Comparison of ENCODE assay signal across 29 cellular contexts in the genomic region with DNA sequence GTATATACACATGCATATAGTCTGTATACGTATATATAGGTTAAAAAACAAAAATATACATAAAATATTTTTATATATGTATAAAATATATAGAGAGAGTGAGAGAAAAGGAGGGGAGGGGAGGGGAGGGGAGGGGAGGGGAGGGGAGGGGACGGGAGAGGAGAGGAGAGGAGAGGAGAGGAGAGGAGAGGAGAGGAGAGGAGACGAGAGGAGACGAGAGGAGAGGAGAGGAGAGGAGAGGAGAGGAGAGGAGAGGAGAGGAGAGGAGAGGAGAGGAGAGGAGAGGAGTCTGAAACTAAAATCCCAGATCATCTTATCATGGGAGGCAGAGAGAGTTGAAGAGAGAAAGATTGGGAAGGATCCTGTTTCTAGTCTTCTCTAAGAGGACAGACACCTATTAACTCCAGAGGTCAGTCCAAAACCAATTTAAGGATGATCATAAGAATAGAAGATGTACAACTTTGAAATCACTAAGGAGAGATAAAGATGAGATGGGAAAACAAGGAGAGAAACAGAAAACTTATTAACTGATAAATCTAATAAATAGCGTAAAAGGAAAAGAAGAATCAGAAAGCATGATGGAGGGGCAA.
"Had no signal": no experiment of that assay in that cellular context is flagged by ENCODE, and none has a peak within 500 bp of the region (broad histone marks: within the 10 kb centered on the region; RNA-seq: fewer than 3 reads in every experiment).

No MANE protein-coding gene starts in this region.

- H3K9me3 ChIP-seq: stomach, suprapubic skin, testis, thoracic aorta, thyroid gland, tibial artery, tibial nerve, transverse colon, upper lobe of left lung, upper lobe of right lung, uterus, vagina had no signal

- H3K27ac Mint-ChIP-seq: stimulated activated effector memory CD8-positive, alpha-beta T cell treated with anti-CD3 and anti-CD28 coated beads, Interleukin-12 subunit alpha, Interleukin-12 subunit beta, amount 100 ng/mL, for 72 hours; stimulated activated memory B cell treated with anti-CD40 and anti-IgM and Interleukin-4, amounts not matched to agents 10 μg/mL and 1 μg/mL and 100 μg/mL, for 72 hours; stimulated activated naive B cell treated with anti-CD40 and anti-IgM and Interleukin-4, amounts not matched to agents 10 μg/mL and 1 μg/mL and 100 μg/mL, for 72 hours; stimulated activated naive CD8-positive, alpha-beta T cell treated with anti-CD3 and anti-CD28 coated beads, Interleukin-15, Interleukin-2, amounts not matched to agents 100 ng/mL and 50 ng/mL, for 24 hours; type B pancreatic cell had no signal

- H3K27me3 ChIP-seq: stomach, suprapubic skin, testis, thyroid gland, tibial artery, tibial nerve, transverse colon, upper lobe of left lung, upper lobe of right lung, uterus, vagina had no signal

- H3K36me3 ChIP-seq: thoracic aorta, uterus had no signal

- FAIRE-seq: urothelium cell line had no signal

- H3K27me3 Mint-ChIP-seq: stimulated activated memory B cell treated with anti-CD40 and anti-IgM and Interleukin-4, amounts not matched to agents 10 μg/mL and 1 μg/mL and 100 μg/mL, for 72 hours; stimulated activated naive B cell treated with anti-CD40 and anti-IgM and Interleukin-4, amounts not matched to agents 10 μg/mL and 1 μg/mL and 100 μg/mL, for 72 hours; stimulated activated naive CD8-positive, alpha-beta T cell treated with anti-CD3 and anti-CD28 coated beads, Interleukin-15, amount 100 ng/mL, for 72 hours; stimulated activated naive CD8-positive, alpha-beta T cell treated with anti-CD3 and anti-CD28 coated beads, Interleukin-15, Interleukin-2, amounts not matched to agents 100 ng/mL and 50 ng/mL, for 24 hours; type B pancreatic cell had no signal

- DNase-seq: stimulated activated CD4-positive, alpha-beta T cell treated with anti-CD3 and anti-CD28 coated beads, Interleukin-2, amount 100 ng/mL, for 48 hours; stimulated activated CD4-positive, alpha-beta T cell treated with anti-CD3 and anti-CD28 coated beads, Interleukin-4, amount 100 ng/mL, for 1 hour; stimulated activated CD4-positive, alpha-beta T cell treated with anti-CD3 and anti-CD28 coated beads, Interleukin-4, amount 100 ng/mL, for 24 hours; stimulated activated CD4-positive, alpha-beta T cell treated with anti-CD3 and anti-CD28 coated beads, Interleukin-4, amount 100 ng/mL, for 4 hours; stimulated activated CD8-positive, alpha-beta memory T cell treated with anti-CD3 and anti-CD28 coated beads, Interleukin-4, amount 100 ng/mL, for 48 hours; stimulated activated naive B cell treated with anti-CD40 and anti-IgM and Interleukin-4, amounts not matched to agents 10 μg/mL and 1 μg/mL and 100 μg/mL, for 72 hours; stimulated activated naive CD4-positive, alpha-beta T cell; stimulated activated naive CD4-positive, alpha-beta T cell treated with Interleukin-2 at 50 U/mL for 16 hours; stimulated activated naive CD8-positive, alpha-beta T cell treated with anti-CD3 and anti-CD28 coated beads, Interleukin-15, amount 100 ng/mL, for 72 hours; stimulated activated naive CD8-positive, alpha-beta T cell treated with anti-CD3 and anti-CD28 coated beads, Interleukin-15, Interleukin-2, amounts not matched to agents 100 U/mL and 50 U/mL, for 24 hours; stomach; substantia nigra; testis; thyroid gland; tibial artery; transverse colon; trophoblast cell; upper lobe of left lung; upper lobe of right lung; uterus had no signal

- ATAC-seq: stimulated activated effector memory CD8-positive, alpha-beta T cell treated with anti-CD3 and anti-CD28 coated beads, Interleukin-12 subunit alpha, Interleukin-12 subunit beta, amount 100 ng/mL, for 72 hours; stimulated activated memory B cell treated with anti-CD40 and anti-IgM and Interleukin-4, amounts not matched to agents 10 μg/mL and 1 μg/mL and 100 μg/mL, for 72 hours; stimulated activated naive B cell treated with anti-CD40 and anti-IgM and Interleukin-4, amounts not matched to agents 10 μg/mL and 1 μg/mL and 100 μg/mL, for 72 hours; stimulated activated naive CD8-positive, alpha-beta T cell treated with anti-CD3 and anti-CD28 coated beads, Interleukin-15, amount 100 ng/mL, for 72 hours; stimulated activated naive CD8-positive, alpha-beta T cell treated with anti-CD3 and anti-CD28 coated beads, Interleukin-15, Interleukin-2, amounts not matched to agents 100 U/mL and 50 U/mL, for 24 hours; upper lobe of right lung had no signal

- H3K4me1 Mint-ChIP-seq: stimulated activated effector memory CD8-positive, alpha-beta T cell treated with anti-CD3 and anti-CD28 coated beads, Interleukin-12 subunit alpha, Interleukin-12 subunit beta, amount 100 ng/mL, for 72 hours; stimulated activated memory B cell treated with anti-CD40 and anti-IgM and Interleukin-4, amounts not matched to agents 10 μg/mL and 1 μg/mL and 100 μg/mL, for 72 hours had no signal

- H3K4me1 ChIP-seq: suprapubic skin, testis, thyroid gland, upper lobe of left lung, upper lobe of right lung had no signal

- H3K27ac ChIP-seq: stomach, suprapubic skin, testis, thoracic aorta, thyroid gland, tibial artery, tibial nerve, transverse colon, upper lobe of left lung, upper lobe of right lung, uterus, vagina had no signal

- H3K4me3 Mint-ChIP-seq: stimulated activated effector memory CD8-positive, alpha-beta T cell treated with anti-CD3 and anti-CD28 coated beads, Interleukin-12 subunit alpha, Interleukin-12 subunit beta, amount 100 ng/mL, for 72 hours; stimulated activated memory B cell treated with anti-CD40 and anti-IgM and Interleukin-4, amounts not matched to agents 10 μg/mL and 1 μg/mL and 100 μg/mL, for 72 hours; stimulated activated naive B cell treated with anti-CD40 and anti-IgM and Interleukin-4, amounts not matched to agents 10 μg/mL and 1 μg/mL and 100 μg/mL, for 72 hours; stimulated activated naive CD8-positive, alpha-beta T cell treated with anti-CD3 and anti-CD28 coated beads, Interleukin-15, amount 100 ng/mL, for 72 hours; stimulated activated naive CD8-positive, alpha-beta T cell treated with anti-CD3 and anti-CD28 coated beads, Interleukin-15, Interleukin-2, amounts not matched to agents 100 ng/mL and 50 ng/mL, for 24 hours; type B pancreatic cell had no signal

- H3K9me3 Mint-ChIP-seq: stimulated activated effector memory CD8-positive, alpha-beta T cell treated with anti-CD3 and anti-CD28 coated beads, Interleukin-12 subunit alpha, Interleukin-12 subunit beta, amount 100 ng/mL, for 72 hours; stimulated activated memory B cell treated with anti-CD40 and anti-IgM and Interleukin-4, amounts not matched to agents 10 μg/mL and 1 μg/mL and 100 μg/mL, for 72 hours; stimulated activated naive CD8-positive, alpha-beta T cell treated with anti-CD3 and anti-CD28 coated beads, Interleukin-15, amount 100 ng/mL, for 72 hours; stimulated activated naive CD8-positive, alpha-beta T cell treated with anti-CD3 and anti-CD28 coated beads, Interleukin-15, Interleukin-2, amounts not matched to agents 100 ng/mL and 50 ng/mL, for 24 hours; type B pancreatic cell had no signal

- H3K4me3 ChIP-seq: stomach, suprapubic skin, testis, thoracic aorta, thyroid gland, tibial artery, tibial nerve, transverse colon, upper lobe of left lung, upper lobe of right lung, uterus, vagina had no signal
